ENCODE assay signal across 29 cellular contexts in genomic region chr17:32725697-32726096, GRCh38.
"Had no signal": no experiment of that assay in that cellular context is flagged by ENCODE, and none has a peak within 500 bp of the region (broad histone marks: within the 10 kb centered on the region; RNA-seq: fewer than 3 reads in every experiment).

No MANE protein-coding gene starts in this region.

- H3K9me3 Mint-ChIP-seq: natural killer cell treated with Interleukin-12 subunit alpha and Interleukin-12 subunit beta and Interleukin-15 and Interleukin-18, amount 100 ng/mL, for 72 hours had no signal

- H3K4me2 ChIP-seq: smooth muscle cell had no signal

- H3K27me3 ChIP-seq: neutrophil, pancreas, spleen, stomach, thyroid gland, tibial nerve, upper lobe of left lung, vagina had no signal

- H3K4me3 ChIP-seq: pancreas, psoas muscle, skin epidermis, smooth muscle cell, spleen, stomach, thoracic aorta, thyroid gland, tibial nerve, upper lobe of left lung, vagina had no signal

- DNase-seq: naive B cell; naive thymus-derived CD8-positive, alpha-beta T cell; nephron progenitor cell; nucleus accumbens; pancreas; psoas muscle; right cardiac atrium; spleen; stimulated activated CD4-positive, alpha-beta T cell treated with anti-CD3 and anti-CD28 coated beads, Interleukin-12 subunit alpha, Interleukin-12 subunit beta, amount 100 ng/mL, for 4 hours; stimulated activated CD4-positive, alpha-beta T cell treated with anti-CD3 and anti-CD28 coated beads, Interleukin-1b, Interleukin-23, amount 100 ng/mL, for 48 hours; stimulated activated CD4-positive, alpha-beta T cell treated with anti-CD3 and anti-CD28 coated beads, Interleukin-4, amount 100 ng/mL, for 24 hours; stimulated activated naive B cell treated with anti-CD40 and anti-IgM and Interleukin-4, amounts not matched to agents 10 μg/mL and 1 μg/mL and 100 μg/mL, for 72 hours; stimulated activated naive CD4-positive, alpha-beta T cell treated with Interleukin-2 at 50 U/mL for 16 hours; stomach; thyroid gland; trophoblast cell; upper lobe of left lung had no signal

- H3K4me3 Mint-ChIP-seq: naive B cell; naive thymus-derived CD8-positive, alpha-beta T cell; natural killer cell treated with Interleukin-12 subunit alpha and Interleukin-12 subunit beta and Interleukin-15 and Interleukin-18, amount 100 ng/mL, for 72 hours; nephron progenitor cell; neural crest cell; stimulated activated effector memory CD8-positive, alpha-beta T cell treated with anti-CD3 and anti-CD28 coated beads, Interleukin-12 subunit alpha, Interleukin-12 subunit beta, amount 100 ng/mL, for 72 hours; stimulated activated naive B cell treated with anti-CD40 and anti-IgM and Interleukin-4, amounts not matched to agents 10 μg/mL and 1 μg/mL and 100 μg/mL, for 72 hours; stimulated activated naive CD8-positive, alpha-beta T cell treated with anti-CD3 and anti-CD28 coated beads, Interleukin-15, Interleukin-2, amounts not matched to agents 100 ng/mL and 50 ng/mL, for 24 hours had no signal

- H3K4me1 ChIP-seq: pancreas, psoas muscle, spleen, stomach, thyroid gland, tibial nerve, upper lobe of left lung, vagina had no signal

- ATAC-seq: naive thymus-derived CD8-positive, alpha-beta T cell; natural killer cell treated with Interleukin-12 subunit alpha and Interleukin-12 subunit beta and Interleukin-15 and Interleukin-18, amount 100 ng/mL, for 72 hours; pancreas; psoas muscle; right cardiac atrium; sciatic nerve; stimulated activated effector memory CD8-positive, alpha-beta T cell treated with anti-CD3 and anti-CD28 coated beads, Interleukin-12 subunit alpha, Interleukin-12 subunit beta, amount 100 ng/mL, for 72 hours; stimulated activated naive B cell treated with anti-CD40 and anti-IgM and Interleukin-4, amounts not matched to agents 10 μg/mL and 1 μg/mL and 100 μg/mL, for 72 hours had no signal

- H3K9me3 ChIP-seq: neutrophil, pancreas, psoas muscle, thyroid gland, vagina had no signal

- FAIRE-seq: urothelium cell line had no signal

- H3K4me1 Mint-ChIP-seq: naive B cell; naive thymus-derived CD8-positive, alpha-beta T cell; neural crest cell; stimulated activated effector memory CD8-positive, alpha-beta T cell treated with anti-CD3 and anti-CD28 coated beads, Interleukin-12 subunit alpha, Interleukin-12 subunit beta, amount 100 ng/mL, for 72 hours; stimulated activated naive B cell treated with anti-CD40 and anti-IgM and Interleukin-4, amounts not matched to agents 10 μg/mL and 1 μg/mL and 100 μg/mL, for 72 hours had no signal

- H3K27ac ChIP-seq: neutrophil, pancreas, psoas muscle, skin epidermis, spleen, stomach, thoracic aorta, thyroid gland, tibial nerve, upper lobe of left lung, vagina had no signal

- H3K27me3 Mint-ChIP-seq: naive B cell; naive thymus-derived CD8-positive, alpha-beta T cell; stimulated activated naive B cell treated with anti-CD40 and anti-IgM and Interleukin-4, amounts not matched to agents 10 μg/mL and 1 μg/mL and 100 μg/mL, for 72 hours; stimulated activated naive CD8-positive, alpha-beta T cell treated with anti-CD3 and anti-CD28 coated beads, Interleukin-15, Interleukin-2, amounts not matched to agents 100 ng/mL and 50 ng/mL, for 24 hours had no signal

- H3K36me3 ChIP-seq: neutrophil had no signal

- H3K27ac Mint-ChIP-seq: natural killer cell treated with Interleukin-12 subunit alpha and Interleukin-12 subunit beta and Interleukin-15 and Interleukin-18, amount 100 ng/mL, for 72 hours; stimulated activated effector memory CD8-positive, alpha-beta T cell treated with anti-CD3 and anti-CD28 coated beads, Interleukin-12 subunit alpha, Interleukin-12 subunit beta, amount 100 ng/mL, for 72 hours; stimulated activated naive B cell treated with anti-CD40 and anti-IgM and Interleukin-4, amounts not matched to agents 10 μg/mL and 1 μg/mL and 100 μg/mL, for 72 hours; stimulated activated naive CD8-positive, alpha-beta T cell treated with anti-CD3 and anti-CD28 coated beads, Interleukin-15, Interleukin-2, amounts not matched to agents 100 ng/mL and 50 ng/mL, for 24 hours had no signal
